30 cellular contexts compared by ENCODE assay signal in the genomic region with DNA sequence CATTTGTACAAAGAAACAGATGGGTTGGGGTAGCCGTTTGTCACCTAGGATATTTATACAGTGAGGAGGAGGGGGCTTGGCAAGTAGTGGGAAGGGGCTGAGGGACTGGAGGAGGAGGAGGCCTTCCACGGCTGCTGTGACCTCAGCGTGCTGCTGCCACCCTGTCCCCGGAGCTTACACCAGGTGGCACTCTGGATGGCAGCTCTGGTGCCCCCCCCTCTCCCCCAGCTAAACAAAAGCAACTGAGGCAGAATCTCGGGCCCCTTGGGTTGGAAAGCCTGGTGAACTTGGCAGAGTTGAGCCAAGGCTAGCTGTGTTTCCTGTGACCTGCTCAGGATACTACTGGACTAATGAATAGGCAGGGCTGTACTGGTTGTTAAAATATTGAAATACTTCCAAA.
"Had no signal": no experiment of that assay in that cellular context is flagged by ENCODE, and none has a peak within 500 bp of the region (broad histone marks: within the 10 kb centered on the region; RNA-seq: fewer than 3 reads in every experiment).

No MANE protein-coding gene starts in this region.

- H3K9me3 Mint-ChIP-seq: natural killer cell; nephron; neural progenitor cell; stimulated activated effector memory CD8-positive, alpha-beta T cell treated with anti-CD3 and anti-CD28 coated beads, Interleukin-12 subunit alpha, Interleukin-12 subunit beta, amount 100 ng/mL, for 72 hours; stimulated activated naive CD8-positive, alpha-beta T cell treated with anti-CD3 and anti-CD28 coated beads, Interleukin-15, Interleukin-2, amounts not matched to agents 100 ng/mL and 50 ng/mL, for 24 hours had no signal

- H3K27ac ChIP-seq: neural progenitor cell, neutrophil, ovary, parathyroid adenoma, psoas muscle, right lobe of liver, sigmoid colon, spleen, stomach, thoracic aorta, thyroid gland, tibial nerve, upper lobe of left lung, vagina had no signal

- H3K36me3 ChIP-seq: neural progenitor cell, neutrophil, ovary, right lobe of liver, sigmoid colon, spleen, stomach, thoracic aorta, thyroid gland, tibial nerve, upper lobe of left lung, vagina had no signal

- H3K36me3 Mint-ChIP-seq: natural killer cell; neural progenitor cell; stimulated activated effector memory CD8-positive, alpha-beta T cell treated with anti-CD3 and anti-CD28 coated beads, Interleukin-12 subunit alpha, Interleukin-12 subunit beta, amount 100 ng/mL, for 72 hours; stimulated activated naive B cell treated with anti-CD40 and anti-IgM and Interleukin-4, amounts not matched to agents 10 μg/mL and 1 μg/mL and 100 μg/mL, for 72 hours had no signal

- H3K79me2 ChIP-seq: parathyroid adenoma had no signal

- H3K9me3 ChIP-seq: neutrophil, ovary, psoas muscle, right lobe of liver, sigmoid colon, spleen, stomach, thoracic aorta, thyroid gland, tibial nerve, upper lobe of left lung, vagina had no signal

- DNase-seq: naive thymus-derived CD4-positive, alpha-beta T cell; natural killer cell; nucleus accumbens; ovary; psoas muscle; right cardiac atrium; sigmoid colon; small intestine; spleen; stimulated activated CD4-positive, alpha-beta T cell treated with anti-CD3 and anti-CD28 coated beads, Interleukin-12 subunit alpha, Interleukin-12 subunit beta, amount 100 ng/mL, for 4 hours; stimulated activated CD4-positive, alpha-beta T cell treated with anti-CD3 and anti-CD28 coated beads, Interleukin-2, amount 100 ng/mL, for 24 hours; stimulated activated CD4-positive, alpha-beta T cell treated with anti-CD3 and anti-CD28 coated beads, Interleukin-2, amount 100 ng/mL, for 48 hours; stimulated activated CD4-positive, alpha-beta T cell treated with anti-CD3 and anti-CD28 coated beads, Interleukin-4, amount 100 ng/mL, for 24 hours; stimulated activated naive B cell treated with anti-CD40 and anti-IgM and Interleukin-4, amounts not matched to agents 10 μg/mL and 1 μg/mL and 100 μg/mL, for 72 hours; stimulated activated naive CD4-positive, alpha-beta T cell treated with Interleukin-2 at 50 U/mL for 16 hours; stomach; thyroid gland; trophoblast cell; upper lobe of left lung had no signal

- H2AFZ ChIP-seq: neural progenitor cell, parathyroid adenoma had no signal

- H3K4me3 Mint-ChIP-seq: naive thymus-derived CD4-positive, alpha-beta T cell; natural killer cell; nephron; neural progenitor cell; stimulated activated effector memory CD8-positive, alpha-beta T cell treated with anti-CD3 and anti-CD28 coated beads, Interleukin-12 subunit alpha, Interleukin-12 subunit beta, amount 100 ng/mL, for 72 hours; stimulated activated naive B cell treated with anti-CD40 and anti-IgM and Interleukin-4, amounts not matched to agents 10 μg/mL and 1 μg/mL and 100 μg/mL, for 72 hours; stimulated activated naive CD8-positive, alpha-beta T cell treated with anti-CD3 and anti-CD28 coated beads, Interleukin-15, Interleukin-2, amounts not matched to agents 100 ng/mL and 50 ng/mL, for 24 hours had no signal

- H3K4me2 ChIP-seq: neural progenitor cell had no signal

- H3K9ac ChIP-seq: neural progenitor cell, parathyroid adenoma had no signal

- H3K4me1 ChIP-seq: neural progenitor cell, parathyroid adenoma, psoas muscle, right lobe of liver, sigmoid colon, spleen, stomach, thyroid gland, tibial nerve, upper lobe of left lung, vagina had no signal

- H3K4me1 Mint-ChIP-seq: naive thymus-derived CD4-positive, alpha-beta T cell; stimulated activated effector memory CD8-positive, alpha-beta T cell treated with anti-CD3 and anti-CD28 coated beads, Interleukin-12 subunit alpha, Interleukin-12 subunit beta, amount 100 ng/mL, for 72 hours; stimulated activated naive B cell treated with anti-CD40 and anti-IgM and Interleukin-4, amounts not matched to agents 10 μg/mL and 1 μg/mL and 100 μg/mL, for 72 hours had no signal

- H3K4me3 ChIP-seq: neural progenitor cell, ovary, psoas muscle, right lobe of liver, sigmoid colon, spleen, stomach, thoracic aorta, thyroid gland, tibial nerve, upper lobe of left lung, vagina had no signal

- H3K27me3 ChIP-seq: neural progenitor cell, ovary, right lobe of liver, thyroid gland, upper lobe of left lung, vagina had no signal

- H3K27ac Mint-ChIP-seq: naive thymus-derived CD4-positive, alpha-beta T cell; natural killer cell; nephron; progenitor cell of endocrine pancreas; stimulated activated effector memory CD8-positive, alpha-beta T cell treated with anti-CD3 and anti-CD28 coated beads, Interleukin-12 subunit alpha, Interleukin-12 subunit beta, amount 100 ng/mL, for 72 hours; stimulated activated naive B cell treated with anti-CD40 and anti-IgM and Interleukin-4, amounts not matched to agents 10 μg/mL and 1 μg/mL and 100 μg/mL, for 72 hours; stimulated activated naive CD8-positive, alpha-beta T cell treated with anti-CD3 and anti-CD28 coated beads, Interleukin-15, Interleukin-2, amounts not matched to agents 100 ng/mL and 50 ng/mL, for 24 hours had no signal
